ENCODE assay signal across 9 cellular contexts in the genomic region with DNA sequence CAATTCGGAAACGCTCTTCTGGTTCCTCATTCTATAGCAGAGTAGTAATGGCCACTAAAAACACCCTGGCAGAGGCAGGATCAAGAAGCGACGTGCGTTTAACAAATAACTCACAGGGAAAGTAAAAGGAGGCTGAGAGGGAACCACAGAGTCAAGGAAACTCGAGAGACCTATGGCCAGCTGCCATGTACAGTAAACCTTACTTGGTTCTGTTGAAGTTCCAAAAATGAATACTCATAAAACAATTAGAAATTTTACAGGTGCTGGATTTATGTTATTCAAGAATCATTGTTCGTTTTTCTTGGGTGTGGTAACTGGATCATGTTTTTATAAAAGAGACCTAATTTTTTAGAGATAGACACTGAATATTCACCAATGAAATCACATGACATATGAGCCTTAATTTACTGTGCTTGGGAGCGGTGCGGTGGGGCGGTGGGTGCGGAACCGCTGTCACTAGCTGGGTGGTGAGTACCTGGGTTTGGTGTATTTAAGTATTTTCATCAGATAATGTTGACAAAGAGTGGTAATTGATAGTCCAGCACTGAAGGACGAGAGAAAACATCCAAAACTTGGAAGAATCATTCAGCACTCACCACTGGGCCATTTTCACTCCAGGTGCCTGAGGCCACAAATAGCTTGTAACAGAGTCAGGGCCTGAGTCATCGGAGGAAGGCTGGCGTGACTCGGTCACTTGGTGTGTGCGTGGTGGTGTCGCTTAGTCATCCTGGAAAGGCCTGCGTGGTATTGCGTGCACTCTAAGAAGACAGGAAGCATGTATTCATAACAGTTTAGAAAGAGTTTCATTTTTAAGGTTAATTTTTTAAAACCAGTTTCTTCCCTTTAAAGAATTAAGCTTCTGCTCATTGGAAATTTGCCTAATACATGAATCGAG.
DNase-seq lines count a peak whose midpoint lies in the region; ATAC-seq, FAIRE-seq and TF ChIP-seq lines count a peak whose summit lies in the region.
"Had no signal": no experiment of that assay in that cellular context is flagged by ENCODE, and none has a peak within 500 bp of the region (broad histone marks: within the 10 kb centered on the region; RNA-seq: fewer than 3 reads in every experiment).

No MANE protein-coding gene starts in this region.

- peaks cover 14% of the 10 kb centered on the region for H3K36me3 Mint-ChIP-seq in central memory CD8-positive, alpha-beta T cell (ENCODE audit: insufficient read depth)

- POLR2A ChIA-PET in BJ (lab: Charles Lee), result no interaction called here

- H3K4me3 ChIP-seq in BJ (ENCODE audit: low read depth, low read length) (no peak overlapping the region), HUES6 (ENCODE audit: low read depth, low read length) (no peak overlapping the region)
- H3K4me3 ChIP-seq: pancreas had no signal

- CTCF ChIA-PET in BJ (lab: Yijun Ruan, JAX), result interaction anchor here (0.7 to 1.8 kb wide), 5 partner anchors 10 to 105 kb away, joined by 3 to 4 read pairs (median 4); no protein-coding TSS in a partner anchor

- ATAC-seq in GM21390 (IDR thresholded peaks at IDR 0.05; ENCODE audit: unreplicated experiment), result peak; percentile 74
- ATAC-seq in central memory CD8-positive, alpha-beta T cell (replicated peaks; ENCODE audit: extremely low read depth, poor library complexity, severe bottlenecking), result peak; percentile 97

- peak overlapping the region; percentile 26 for H3K4me3 Mint-ChIP-seq in central memory CD8-positive, alpha-beta T cell

- H3K27ac ChIP-seq in HUES6 (ENCODE audit: low read depth, low read length), result 0 out of 2 replicates have a peak overlapping the region, but pooled peaks have one; percentile 31
- H3K27ac ChIP-seq: pancreas had no signal

- peaks cover 28% of the 10 kb centered on the region for H3K4me1 ChIP-seq in HUES6 (ENCODE audit: control insufficient read depth, insufficient read depth, low read length)

- no peaks in the 10 kb centered on the region for H3K9me3 ChIP-seq in HUES6 (ENCODE audit: control insufficient read depth, insufficient read depth, low read depth, low read length)
- H3K9me3 ChIP-seq: pancreas had no signal

- peak; percentile 96 for FAIRE-seq in urothelium cell line (lab: Jason Lieb, UNC)
- FAIRE-seq: pancreas had no signal

- H3K9ac ChIP-seq in HUES6 (ENCODE audit: low read length), result no peak overlapping the region

- H3K36me3 ChIP-seq in BJ (ENCODE audit: control insufficient read depth, insufficient read depth, low read length) (no peaks in the 10 kb centered on the region; the same call in 1 of the 2 replicates), HUES6 (ENCODE audit: control insufficient read depth, insufficient read depth, low read length) (no peaks in the 10 kb centered on the region)

- DNase-seq in BJ (ENCODE audit: low read depth) (peak; percentile 97), occipital lobe (lab: John Stamatoyannopoulos, UW) (peak; percentile 44), urothelium cell line (ENCODE audit: low spot score) (peak; percentile 94), SK-N-DZ (ENCODE audit: low spot score) (no peak)
- peak; percentile 77 for DNase-seq in activated CD4-positive, CD25-positive, alpha-beta regulatory T cell treated with anti-CD3 and anti-CD28 coated beads, Interleukin-2, amount 50 U/mL, for 72 hours
- DNase-seq in central memory CD8-positive, alpha-beta T cell (ENCODE audit: low spot score in 2 of 2), result peak in 1 of 2 donors; percentile 48

- no peak for TF ChIP-seq CTCF in BJ (IDR thresholded peaks at IDR 0.05; ENCODE audit: insufficient read depth, low read depth, low read length)

- H3K27ac Mint-ChIP-seq in central memory CD8-positive, alpha-beta T cell (ENCODE audit: low read depth), result peak overlapping the region; percentile 76

- no peaks in the 10 kb centered on the region for H3K9me3 Mint-ChIP-seq in central memory CD8-positive, alpha-beta T cell

- H3K27me3 ChIP-seq in BJ (ENCODE audit: control insufficient read depth, insufficient read depth, low read length), result no peaks in the 10 kb centered on the region
- H3K27me3 ChIP-seq in HUES6 (ENCODE audit: control insufficient read depth, insufficient read depth, low read length), result no peaks in the 10 kb centered on the region
- H3K27me3 ChIP-seq: pancreas had no signal

- peaks cover 32% of the 10 kb centered on the region for H3K4me1 Mint-ChIP-seq in central memory CD8-positive, alpha-beta T cell

- no peaks in the 10 kb centered on the region for H3K27me3 Mint-ChIP-seq in central memory CD8-positive, alpha-beta T cell
